12 cellular contexts compared by ENCODE assay signal in genomic region chr5:159441441-159441840, GRCh38.
A peak's percentile ranks its signal among the peaks of the same experiment; 100 is the strongest.
DNase-seq lines count a peak whose midpoint lies in the region; ATAC-seq lines count a peak whose summit lies in the region.
"Had no signal": no experiment of that assay in that cellular context is flagged by ENCODE, and none has a peak within 500 bp of the region (broad histone marks: within the 10 kb centered on the region; RNA-seq: fewer than 3 reads in every experiment).

No MANE protein-coding gene starts in this region.

- no peaks in the 10 kb centered on the region for H3K9me3 Mint-ChIP-seq in stimulated activated effector memory CD8-positive, alpha-beta T cell treated with anti-CD3 and anti-CD28 coated beads, Interleukin-12 subunit alpha, Interleukin-12 subunit beta, amount 100 ng/mL, for 72 hours
- H3K9me3 Mint-ChIP-seq: activated naive CD4-positive, alpha-beta T cell treated with anti-CD3 and anti-CD28 coated beads, Interleukin-2, amount 50 U/mL, for 72 hours; T-helper 2 cell treated with Interferon-gamma antibody and Interleukin-4, amounts not matched to agents 5 μg/mL and 100 μg/mL, for 36 hours had no signal

- H3K36me3 Mint-ChIP-seq in stimulated activated effector memory CD8-positive, alpha-beta T cell treated with anti-CD3 and anti-CD28 coated beads, Interleukin-12 subunit alpha, Interleukin-12 subunit beta, amount 100 ng/mL, for 72 hours = no peaks in the 10 kb centered on the region
- H3K36me3 Mint-ChIP-seq: activated naive CD4-positive, alpha-beta T cell treated with anti-CD3 and anti-CD28 coated beads, Interleukin-2, amount 50 U/mL, for 72 hours; CD4-positive, CD25-positive, alpha-beta regulatory T cell had no signal

- DNase-seq in NCI-H1436 (lab: John Stamatoyannopoulos, UW) = peak; percentile 29
- no peak for DNase-seq in NCI-H1436 treated with DMSO at 0.1 percent for 48 hours (lab: John Stamatoyannopoulos, UW)
- DNase-seq in NAMALWA (ENCODE audit: low spot score) = peak; percentile 24
- peak; percentile 9 for DNase-seq in renal cortical epithelial cell (ENCODE audit: low read depth)
- DNase-seq in stimulated activated effector memory CD8-positive, alpha-beta T cell treated with anti-CD3 and anti-CD28 coated beads, Interleukin-12 subunit alpha, Interleukin-12 subunit beta, amount 100 ng/mL, for 72 hours (ENCODE audit: low spot score in 2 of 2) = no peak
- no peak for DNase-seq in CD1c-positive myeloid dendritic cell (ENCODE audit: extremely low spot score)
- DNase-seq in germinal center (ENCODE audit: low spot score) = no peak
- DNase-seq: CD4-positive, CD25-positive, alpha-beta regulatory T cell had no signal

- H3K4me3 Mint-ChIP-seq in stimulated activated effector memory CD8-positive, alpha-beta T cell treated with anti-CD3 and anti-CD28 coated beads, Interleukin-12 subunit alpha, Interleukin-12 subunit beta, amount 100 ng/mL, for 72 hours = no peak overlapping the region
- H3K4me3 Mint-ChIP-seq: CD4-positive, CD25-positive, alpha-beta regulatory T cell; T-helper 2 cell treated with Interferon-gamma antibody and Interleukin-4, amounts not matched to agents 5 μg/mL and 100 μg/mL, for 36 hours had no signal

- H3K4me1 Mint-ChIP-seq in stimulated activated effector memory CD8-positive, alpha-beta T cell treated with anti-CD3 and anti-CD28 coated beads, Interleukin-12 subunit alpha, Interleukin-12 subunit beta, amount 100 ng/mL, for 72 hours = no peaks in the 10 kb centered on the region
- H3K4me1 Mint-ChIP-seq: CD4-positive, CD25-positive, alpha-beta regulatory T cell had no signal

- no peak overlapping the region for H3K27ac Mint-ChIP-seq in stimulated activated effector memory CD8-positive, alpha-beta T cell treated with anti-CD3 and anti-CD28 coated beads, Interleukin-12 subunit alpha, Interleukin-12 subunit beta, amount 100 ng/mL, for 72 hours
- H3K27ac Mint-ChIP-seq: CD4-positive, CD25-positive, alpha-beta regulatory T cell; T-helper 2 cell treated with Interferon-gamma antibody and Interleukin-4, amounts not matched to agents 5 μg/mL and 100 μg/mL, for 36 hours had no signal

- ATAC-seq in esophagus mucosa = peak; percentile 67
- no peak for ATAC-seq in stimulated activated effector memory CD8-positive, alpha-beta T cell treated with anti-CD3 and anti-CD28 coated beads, Interleukin-12 subunit alpha, Interleukin-12 subunit beta, amount 100 ng/mL, for 72 hours
- ATAC-seq: activated naive CD4-positive, alpha-beta T cell treated with anti-CD3 and anti-CD28 coated beads, Interleukin-2, amount 50 U/mL, for 72 hours; gastroesophageal sphincter had no signal

Comparison
In these comparisons a context has a peak if more than half of its experiments do, and no peak if none do; other contexts are left out.
1. DNase-seq: peak in NCI-H1436 (single experiment), NAMALWA (single experiment) and renal cortical epithelial cell (single experiment); none in NCI-H1436 treated with DMSO at 0.1 percent for 48 hours (single experiment), stimulated activated effector memory CD8-positive, alpha-beta T cell treated with anti-CD3 and anti-CD28 coated beads, Interleukin-12 subunit alpha, Interleukin-12 subunit beta, amount 100 ng/mL, for 72 hours (0 of 2), CD1c-positive myeloid dendritic cell (single experiment) and germinal center (single experiment).